In genomic region chr19:28297036-28297435, GRCh38 we compare ENCODE assay signal across 29 cellular contexts.
"Had no signal": no experiment of that assay in that cellular context is flagged by ENCODE, and none has a peak within 500 bp of the region (broad histone marks: within the 10 kb centered on the region; RNA-seq: fewer than 3 reads in every experiment).

No MANE protein-coding gene starts in this region.

- H3K4me3 Mint-ChIP-seq: activated CD4-positive, alpha-beta T cell treated with anti-CD3 and anti-CD28 coated beads, Interleukin-2, amount 10 ng/mL, durations not matched to agents 24 days and 14 days; activated CD8-positive, alpha-beta T cell treated with anti-CD3 and anti-CD28 coated beads, Interleukin-2, amount 10 ng/mL, durations not matched to agents 7 days and 5 days; activated naive CD4-positive, alpha-beta T cell treated with anti-CD3 and anti-CD28 coated beads, Interleukin-2, amount 50 U/mL, for 24 hours; activated naive CD8-positive, alpha-beta T cell treated with anti-CD3 and anti-CD28 coated beads, Interleukin-2, amount 10 ng/mL, durations not matched to agents 7 days and 5 days; activated T-cell treated with anti-CD3 and anti-CD28 coated beads, Interleukin-2, amount 50 U/mL, for 24 hours had no signal

- H3K4me1 ChIP-seq: ascending aorta, body of pancreas, breast epithelium, Peyer's patch had no signal

- ATAC-seq: activated CD8-positive, alpha-beta T cell treated with anti-CD3 and anti-CD28 coated beads, Interleukin-2, amount 10 ng/mL, durations not matched to agents 7 days and 5 days; body of pancreas; PC-3 had no signal

- H3K4me1 Mint-ChIP-seq: activated CD4-positive, alpha-beta T cell treated with anti-CD3 and anti-CD28 coated beads, Interleukin-2, amount 10 ng/mL, durations not matched to agents 24 days and 14 days; activated naive CD4-positive, alpha-beta T cell treated with anti-CD3 and anti-CD28 coated beads, Interleukin-2, amount 50 U/mL, for 24 hours; activated naive CD8-positive, alpha-beta T cell treated with anti-CD3 and anti-CD28 coated beads, Interleukin-2, amount 10 ng/mL, durations not matched to agents 7 days and 5 days had no signal

- H3K36me3 Mint-ChIP-seq: activated naive CD4-positive, alpha-beta T cell treated with anti-CD3 and anti-CD28 coated beads, Interleukin-2, amount 50 U/mL, for 24 hours; activated naive CD8-positive, alpha-beta T cell treated with anti-CD3 and anti-CD28 coated beads, Interleukin-2, amount 10 ng/mL, durations not matched to agents 7 days and 5 days had no signal

- H3K27me3 ChIP-seq: ascending aorta, body of pancreas, Peyer's patch had no signal

- H3K4me3 ChIP-seq: ascending aorta, body of pancreas, breast epithelium, Peyer's patch had no signal

- DNase-seq: activated CD4-positive, alpha-beta T cell treated with anti-CD3 and anti-CD28 coated beads, Interleukin-2, amount 10 ng/mL, durations not matched to agents 24 days and 14 days; activated CD4-positive, alpha-beta T cell treated with anti-CD3 and anti-CD28 coated beads, Interleukin-2, amount 50 U/mL, for 48 hours; activated CD8-positive, alpha-beta T cell treated with anti-CD3 and anti-CD28 coated beads, Interleukin-2, amount 10 ng/mL, durations not matched to agents 7 days and 5 days; activated gamma-delta T cell; activated naive CD4-positive, alpha-beta T cell treated with Interleukin-2 at 50 U/mL for 16 hours; activated naive CD8-positive, alpha-beta T cell treated with anti-CD3 and anti-CD28 coated beads, Interleukin-2, amount 10 ng/mL, durations not matched to agents 7 days and 5 days; activated T-cell treated with anti-CD3 and anti-CD28 coated beads, Interleukin-2, amount 50 U/mL, for 24 hours; amygdala; body of pancreas; Karpas-422; NCI-H1048; NCI-H1105 treated with DMSO at 0.1 percent for 48 hours; NCI-H1436; NCI-H1694; NCI-H1930; NCI-H2081 treated with DMSO at 0.1 percent for 48 hours; NCI-H226; NCI-H446 treated with DMSO at 0.1 percent for 48 hours; NCI-H524 treated with DMSO at 0.1 percent for 48 hours; NK-92 treated with Interleukin-12 subunit alpha and Interleukin-12 subunit beta, amount 100 ng/mL, for 24 hours; PC-3; Peyer's patch; Right ventricle myocardium superior; T1000 had no signal

- H3K27ac Mint-ChIP-seq: activated CD4-positive, alpha-beta T cell treated with anti-CD3 and anti-CD28 coated beads, Interleukin-2, amount 10 ng/mL, durations not matched to agents 24 days and 14 days; activated CD8-positive, alpha-beta T cell treated with anti-CD3 and anti-CD28 coated beads, Interleukin-2, amount 10 ng/mL, durations not matched to agents 7 days and 5 days; activated naive CD4-positive, alpha-beta T cell treated with anti-CD3 and anti-CD28 coated beads, Interleukin-2, amount 50 U/mL, for 24 hours; activated naive CD8-positive, alpha-beta T cell treated with anti-CD3 and anti-CD28 coated beads, Interleukin-2, amount 10 ng/mL, durations not matched to agents 7 days and 5 days; activated T-cell treated with anti-CD3 and anti-CD28 coated beads, Interleukin-2, amount 50 U/mL, for 24 hours; activated T-helper 2 cell treated with anti-CD3 and anti-CD28 coated beads, Interferon-gamma antibody, Interleukin-2, Interleukin-4, amounts not matched to agents 10 μg/mL and 5 μg/mL and 100 μg/mL, durations not matched to agents 14 hours and 24 hours and 36 hours had no signal

- H3K9me3 Mint-ChIP-seq: activated CD4-positive, alpha-beta T cell treated with anti-CD3 and anti-CD28 coated beads, Interleukin-2, amount 10 ng/mL, durations not matched to agents 24 days and 14 days had no signal

- H3K27me3 Mint-ChIP-seq: activated CD4-positive, alpha-beta T cell treated with anti-CD3 and anti-CD28 coated beads, Interleukin-2, amount 10 ng/mL, durations not matched to agents 24 days and 14 days; activated naive CD4-positive, alpha-beta T cell treated with anti-CD3 and anti-CD28 coated beads, Interleukin-2, amount 50 U/mL, for 24 hours; activated naive CD8-positive, alpha-beta T cell treated with anti-CD3 and anti-CD28 coated beads, Interleukin-2, amount 10 ng/mL, durations not matched to agents 7 days and 5 days; activated T-cell treated with anti-CD3 and anti-CD28 coated beads, Interleukin-2, amount 50 U/mL, for 24 hours had no signal

- H3K9me3 ChIP-seq: ascending aorta, body of pancreas, breast epithelium, Peyer's patch had no signal

- H3K36me3 ChIP-seq: ascending aorta, breast epithelium, Peyer's patch had no signal

- H3K27ac ChIP-seq: ascending aorta, body of pancreas, breast epithelium, Peyer's patch, RWPE1 had no signal
